Comparison of ENCODE assay signal across 10 cellular contexts in the genomic region with DNA sequence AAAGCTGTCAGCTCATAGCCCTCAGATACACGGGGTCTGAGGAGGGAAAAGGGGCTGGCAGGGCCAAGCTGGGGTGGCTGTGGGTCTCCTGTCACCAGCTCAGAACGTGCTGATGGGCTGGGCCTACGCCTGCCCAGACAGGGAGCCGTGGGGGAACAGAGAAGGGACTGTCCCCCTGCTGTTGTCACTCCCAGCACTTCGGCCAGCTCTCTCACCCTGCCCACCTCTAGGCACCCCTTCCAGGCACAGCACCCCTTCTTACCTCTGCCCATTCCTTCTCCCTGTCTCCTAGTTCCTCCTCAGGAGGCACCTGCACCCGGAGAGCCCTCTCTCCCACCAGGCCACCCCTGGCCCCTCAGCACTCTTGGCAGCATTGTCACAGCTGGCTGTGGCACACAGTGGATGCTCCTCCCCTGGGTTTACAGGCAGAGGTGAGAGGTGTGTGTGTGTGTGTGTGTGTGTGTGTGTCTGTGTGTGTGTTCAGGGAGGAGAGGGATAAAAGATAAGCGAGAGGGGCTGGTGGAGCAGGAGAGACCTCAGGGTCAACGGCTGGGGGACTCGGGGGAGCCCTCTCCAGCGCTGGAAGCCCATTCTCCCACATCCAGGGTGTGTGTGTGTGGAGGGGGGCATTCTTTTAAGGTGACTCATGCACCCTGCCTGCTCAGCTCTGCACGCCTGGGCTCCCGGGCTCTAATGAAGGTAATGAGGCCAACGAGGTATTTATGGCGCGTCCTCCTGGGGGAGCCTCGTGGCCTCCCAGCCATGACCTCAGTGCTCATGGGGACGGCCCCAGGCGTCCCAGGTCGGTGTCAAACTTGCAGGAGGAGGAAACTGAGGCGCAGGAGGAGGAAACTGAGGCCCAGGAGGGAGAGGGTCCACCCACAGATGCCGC.
DNase-seq lines count a peak whose midpoint lies in the region; ATAC-seq and TF ChIP-seq lines count a peak whose summit lies in the region.
"Had no signal": no experiment of that assay in that cellular context is flagged by ENCODE, and none has a peak within 500 bp of the region (broad histone marks: within the 10 kb centered on the region; RNA-seq: fewer than 3 reads in every experiment).

No MANE protein-coding gene starts in this region.

- H3K9me3 Mint-ChIP-seq in WTC11: no peaks in the 10 kb centered on the region
- H3K9me3 Mint-ChIP-seq: activated T-helper 1 cell treated with anti-CD3 and anti-CD28 coated beads, Interleukin-12 subunit alpha, Interleukin-12 subunit beta, Interleukin-2, Interleukin-4 antibody, amounts not matched to agents 30 ng/mL and 10 ng/mL and 1 ng/mL, durations not matched to agents 14 hours and 24 hours and 36 hours; CD4-positive, alpha-beta T cell had no signal

- TF ChIP-seq POLR2A in upper lobe of left lung (IDR thresholded peaks at IDR 0.05) (no peak), erythroblast (IDR thresholded peaks at IDR 0.05; ENCODE audit: low read length) (no peak), tibial nerve (IDR thresholded peaks at IDR 0.05) (no peak)

- TF ChIP-seq CTCF in WTC11 (IDR thresholded peaks at IDR 0.05) (no peak), upper lobe of left lung (IDR thresholded peaks at IDR 0.05) (no peak), tibial nerve (IDR thresholded peaks at IDR 0.05) (no peak)

- H3K36me3 ChIP-seq in upper lobe of left lung (no peaks in the 10 kb centered on the region), tibial nerve (no peaks in the 10 kb centered on the region)

- H3K27ac Mint-ChIP-seq in WTC11: no peak overlapping the region; the same call in 1 of the 2 replicates
- H3K27ac Mint-ChIP-seq: activated T-helper 1 cell treated with anti-CD3 and anti-CD28 coated beads, Interleukin-12 subunit alpha, Interleukin-12 subunit beta, Interleukin-2, Interleukin-4 antibody, amounts not matched to agents 30 ng/mL and 10 ng/mL and 1 ng/mL, durations not matched to agents 14 hours and 24 hours and 36 hours; CD4-positive, alpha-beta T cell had no signal

- 60 to 77% methylated on average over 9 to 20 of the region's 21 CpGs for WGBS in upper lobe of left lung, 2 donors
- WGBS in tibial nerve, 2 donors: 60 to 63% methylated on average over 20 to 21 of the region's 21 CpGs

- H3K4me3 Mint-ChIP-seq in WTC11: no peak overlapping the region
- H3K4me3 Mint-ChIP-seq: activated T-helper 1 cell treated with anti-CD3 and anti-CD28 coated beads, Interleukin-12 subunit alpha, Interleukin-12 subunit beta, Interleukin-2, Interleukin-4 antibody, amounts not matched to agents 30 ng/mL and 10 ng/mL and 1 ng/mL, durations not matched to agents 14 hours and 24 hours and 36 hours; CD4-positive, alpha-beta T cell had no signal

- H3K4me1 Mint-ChIP-seq in WTC11: peaks cover 15% of the 10 kb centered on the region

- no peaks in the 10 kb centered on the region for H3K36me3 Mint-ChIP-seq in WTC11

- ATAC-seq in WTC11 (peak; percentile 21), upper lobe of left lung (ENCODE audit: low FRiP score in 2 of 2) (peak; percentile 42 to 47)

- H3K27ac ChIP-seq in upper lobe of left lung (peak overlapping the region in 2 of 4 donors; percentile 17 to 20), tibial nerve (no peak overlapping the region)

- POLR2A ChIA-PET in WTC11 (lab: Charles Lee): no interaction called here

- H3K4me1 ChIP-seq in upper lobe of left lung (peaks cover 0 to 8% (median 0%) of the 10 kb centered on the region in 4 donors), tibial nerve (no peaks in the 10 kb centered on the region)

- peak; percentile 5 for DNase-seq in activated CD4-positive, alpha-beta T cell treated with anti-CD3 and anti-CD28 coated beads for 1 hour
- no peak for DNase-seq in activated CD4-positive, alpha-beta T cell treated with anti-CD3 and anti-CD28 coated beads, Interleukin-2, amount 50 U/mL, for 48 hours
- DNase-seq in WTC11 (ENCODE audit: low spot score) (no peak), iPS-NIHi11 (ENCODE audit: low spot score) (peak; percentile 60), upper lobe of left lung (peak in 1 of 2 donors; percentile 54), erythroblast (lab: John Stamatoyannopoulos, UW) (no peak), NCI-H446 (lab: John Stamatoyannopoulos, UW) (no peak), tibial nerve (ENCODE audit: low spot score in 2 of 2) (no peak)

- H3K27me3 Mint-ChIP-seq in WTC11 (ENCODE audit: low read depth): no peaks in the 10 kb centered on the region; the same call in 1 of the 2 replicates
- H3K27me3 Mint-ChIP-seq: CD4-positive, alpha-beta T cell had no signal

- TF ChIP-seq EP300 in upper lobe of left lung (IDR thresholded peaks at IDR 0.05) (no peak), tibial nerve (IDR thresholded peaks at IDR 0.05) (no peak)

- H3K4me3 ChIP-seq in upper lobe of left lung: no peak overlapping the region
- H3K4me3 ChIP-seq in tibial nerve: no peak overlapping the region

- no peaks in the 10 kb centered on the region for H3K27me3 ChIP-seq in upper lobe of left lung
- H3K27me3 ChIP-seq in tibial nerve: no peaks in the 10 kb centered on the region

- CTCF ChIA-PET in WTC11 (lab: Charles Lee): interaction anchor here (1.2 to 2.1 kb wide), 3 partner anchors 19 to 221 kb away, joined by 7 read pairs; no protein-coding TSS in a partner anchor

- H3K9me3 ChIP-seq in upper lobe of left lung (no peaks in the 10 kb centered on the region), tibial nerve (no peaks in the 10 kb centered on the region)

TF ChIP-seq in WTC11, 78 proteins besides CTCF, POLR2A, EP300 and RAD21:
- TF ChIP-seq ZNF416 (CRISPR knock-in tag; IDR thresholded peaks at IDR 0.05): no peak
- TF ChIP-seq GABPB1 (CRISPR knock-in tag; IDR thresholded peaks at IDR 0.05): peak; percentile 45; the same call in 1 of the 2 replicates

Comparison
In these comparisons a context has a peak if more than half of its experiments do, and no peak if none do; other contexts are left out.
1. DNase-seq: peak in activated CD4-positive, alpha-beta T cell treated with anti-CD3 and anti-CD28 coated beads for 1 hour (single experiment) and iPS-NIHi11 (single experiment); none in activated CD4-positive, alpha-beta T cell treated with anti-CD3 and anti-CD28 coated beads, Interleukin-2, amount 50 U/mL, for 48 hours (0 of 2), WTC11 (single experiment), erythroblast (0 of 2), NCI-H446 (0 of 2) and tibial nerve (0 of 2).